In genomic region chr5:134370306-134370870, GRCh38 we compare ENCODE assay signal across 8 cellular contexts. TPM values are rescaled to one million over a fixed set of nuclear protein-coding genes. Genes with fewer than 3 reads are reported as not detected.
A peak's percentile ranks its signal among the peaks of the same experiment; 100 is the strongest.
DNase-seq lines count a peak whose midpoint lies in the region; ATAC-seq and TF ChIP-seq lines count a peak whose summit lies in the region.

No MANE protein-coding gene starts in this region.

- no peak for TF ChIP-seq POLR2A in ovary (IDR thresholded peaks at IDR 0.05)

- H3K4me3 ChIP-seq in esophagus (ENCODE audit: low read depth in 1 of 2, low read length in 2 of 2) (peak overlapping the region in 1 of 2 donors; percentile 50), ovary (peak overlapping the region; percentile 97)

- H3K36me3 Mint-ChIP-seq in T-cell = peaks cover 15% of the 10 kb centered on the region

- intact Hi-C loops in ovary (cut with DNase I) = loop anchor here in 2 of 4 donors (5.0 kb wide), 2 partner anchors 157 to 207 kb away; partner anchors contain the start of gene JADE2 (in 1 of the 2)

- peak; percentile 9 for ATAC-seq in GM18519 (IDR thresholded peaks at IDR 0.05; ENCODE audit: low FRiP score, unreplicated experiment)
- peak; percentile 6 for ATAC-seq in HG02840 (IDR thresholded peaks at IDR 0.05; ENCODE audit: low FRiP score, unreplicated experiment)
- peak; percentile 8 to 21 (median 13) for ATAC-seq in T-cell (replicated peaks in 1 of 4)

- peak overlapping the region; percentile 68 to 77 for H3K27ac ChIP-seq in esophagus (ENCODE audit: low read depth in 2 of 2, low read length in 1 of 2)
- peak overlapping the region; percentile 48 to 97 for H3K27ac ChIP-seq in ovary

- CTCF ChIA-PET in T-cell (lab: Charles Lee) = no interaction called here

- no peak for TF ChIP-seq CTCF in ovary (IDR thresholded peaks at IDR 0.05)

- H3K27me3 Mint-ChIP-seq in T-cell = peaks cover 0 to 2% of the 10 kb centered on the region in 2 donors

- DNase-seq in T-cell (no peak), ovary (no peak), NCI-H2227 (lab: John Stamatoyannopoulos, UW; ENCODE audit: unreplicated experiment) (no peak), GM19240 (ENCODE audit: insufficient read length, low spot score) (no peak), NCI-H446 (lab: John Stamatoyannopoulos, UW) (no peak)

- H3K9me3 Mint-ChIP-seq in T-cell = no peaks in the 10 kb centered on the region

- POLR2A ChIA-PET in T-cell (lab: Charles Lee) = interaction anchor here (0.6 to 1.0 kb wide), 3 partner anchors 14 to 227 kb away, joined by 3 to 5 read pairs (median 5); no protein-coding TSS in a partner anchor

- H3K4me3 Mint-ChIP-seq in T-cell = peak overlapping the region; percentile 97 to 98 (median 97)

- H3K36me3 ChIP-seq in esophagus (ENCODE audit: control insufficient read depth in 2 of 2, insufficient read depth in 2 of 2, low read length in 1 of 2) = no peaks in the 10 kb centered on the region
- no peaks in the 10 kb centered on the region for H3K36me3 ChIP-seq in ovary

- 22 to 24% methylated on average over 5 of the region's 5 CpGs for WGBS in esophagus, 2 donors
- 9 to 14% (median 10%) methylated on average over 5 of the region's 5 CpGs for WGBS in ovary, 3 donors

- H3K27me3 ChIP-seq in esophagus (ENCODE audit: control insufficient read depth in 1 of 2, insufficient read depth in 2 of 2, low read length in 2 of 2) = no peaks in the 10 kb centered on the region
- H3K27me3 ChIP-seq in ovary = no peaks in the 10 kb centered on the region

- peak overlapping the region; percentile 100 for H3K27ac Mint-ChIP-seq in T-cell

- no peak for TF ChIP-seq EP300 in ovary (IDR thresholded peaks at IDR 0.05)

- peaks cover 0 to 3% of the 10 kb centered on the region in 2 donors for H3K4me1 ChIP-seq in esophagus (ENCODE audit: control insufficient read depth in 2 of 2, insufficient read depth in 2 of 2, low read length in 1 of 2)
- H3K4me1 ChIP-seq in ovary (ENCODE audit: insufficient read depth) = peaks cover 4% of the 10 kb centered on the region

- H3K9me3 ChIP-seq in esophagus (ENCODE audit: control insufficient read depth in 2 of 2, insufficient read depth in 1 of 2, low read depth in 1 of 2, low read length in 1 of 2) = no peaks in the 10 kb centered on the region
- H3K9me3 ChIP-seq in ovary = no peaks in the 10 kb centered on the region

- H3K4me1 Mint-ChIP-seq in T-cell = peaks cover 58 to 66% (median 61%) of the 10 kb centered on the region in 3 donors

RNA-seq across cellular contexts. Expression of gene UBE2B, which starts 1.0 kb away (rescaled TPM):
- total RNA-seq in T-cell (100 to 1,000 TPM in 3 of 5 donors, 10 to 100 TPM in 2; 97.2 to 135 (median 101) TPM), ovary (100 to 1,000 TPM in 1 of 7 donors, 10 to 100 TPM in 6; 54.1 to 101 (median 68.1) TPM)
- polyA plus RNA-seq in esophagus (100 to 1,000 TPM in 1 of 2 donors, 10 to 100 TPM in 1; 63.2 to 107 TPM), ovary (10 to 100 TPM; 89.0 to 92.4 TPM)

RNA-seq across cellular contexts. Expression of gene CDKL3, which starts 3.4 kb away (rescaled TPM):
- total RNA-seq in T-cell (1 to 10 TPM in 3 of 5 donors, under 1 TPM in 2; 0.32 to 1.6 (median 1.2) TPM), ovary (1 to 10 TPM; 1.8 to 7.1 (median 5.7) TPM)
- polyA plus RNA-seq in esophagus (under 1 TPM; 0.76 to 0.88 TPM), ovary (1 to 10 TPM; 2.9 to 3.9 TPM)

RNA-seq across cellular contexts. Expression of gene CDKN2AIPNL, which starts 41.3 kb away (rescaled TPM):
- total RNA-seq in T-cell = 10 to 100 TPM; 14.0 to 17.3 (median 15.3) TPM
- 10 to 100 TPM; 13.7 to 34.6 TPM for polyA plus RNA-seq in esophagus
- 10 to 100 TPM; 12.2 to 18.0 (median 15.3) TPM for total RNA-seq in ovary
- polyA plus RNA-seq in ovary = 10 to 100 TPM; 21.1 to 29.0 TPM
